Comparison of ENCODE assay signal across 1 cellular context in the genomic region with DNA sequence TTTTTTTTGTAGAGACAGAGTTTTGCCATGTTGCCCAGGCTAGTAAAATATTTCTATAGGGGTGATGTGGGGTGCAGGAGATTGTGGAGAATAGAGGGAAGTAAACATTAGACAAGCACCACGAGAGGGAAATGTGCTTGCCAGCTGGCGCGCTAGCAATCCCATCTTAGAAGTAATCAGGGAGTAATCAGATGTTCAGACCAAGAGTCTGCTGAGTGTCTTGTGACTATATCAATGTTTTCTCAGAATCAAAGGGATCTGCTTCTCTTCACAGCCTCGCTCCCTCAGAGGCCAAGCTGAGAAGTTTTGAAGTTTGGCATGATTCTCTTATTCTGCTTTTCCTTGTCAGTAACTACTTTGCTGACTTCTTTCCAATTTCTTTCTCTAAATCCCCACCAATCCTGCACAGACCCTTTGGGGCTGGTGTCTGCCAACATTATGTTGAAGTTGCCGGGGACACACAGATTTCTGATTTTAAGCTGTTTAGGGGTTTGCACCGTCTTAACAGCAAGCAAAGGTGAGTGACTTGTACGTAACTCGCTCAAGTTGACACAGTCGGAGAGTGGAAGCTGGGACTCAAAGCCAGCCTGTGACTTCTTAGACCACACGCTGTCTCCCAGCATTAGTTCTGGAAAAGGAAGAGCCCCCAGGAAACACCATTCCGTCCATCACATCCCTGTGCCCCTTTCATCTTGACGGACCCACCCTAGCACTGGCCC.
TF ChIP-seq lines count a peak whose summit lies in the region.

No MANE protein-coding gene starts in this region.

TF ChIP-seq in WTC11, 78 proteins besides CTCF, POLR2A, EP300 and RAD21 (continued from another document):
- TF ChIP-seq SMAD4 (CRISPR knock-in tag; IDR thresholded peaks at IDR 0.05) (no peak), MXD4 (CRISPR knock-in tag; IDR thresholded peaks at IDR 0.05; ENCODE audit: borderline replicate concordance) (no peak), GTF2I (CRISPR knock-in tag; conservative IDR thresholded peaks at IDR 0.05) (no peak), NFYB (CRISPR knock-in tag; conservative IDR thresholded peaks at IDR 0.05; ENCODE audit: low read depth) (no peak), JAZF1 (CRISPR knock-in tag; IDR thresholded peaks at IDR 0.05) (no peak), ZNF396 (CRISPR knock-in tag; IDR thresholded peaks at IDR 0.05; ENCODE audit: borderline replicate concordance) (no peak), CBFB (CRISPR knock-in tag; IDR thresholded peaks at IDR 0.05; ENCODE audit: low read depth) (no peak), ZNF219 (CRISPR knock-in tag; IDR thresholded peaks at IDR 0.05; ENCODE audit: borderline replicate concordance) (no peak)
- TF ChIP-seq, protein P1, sequence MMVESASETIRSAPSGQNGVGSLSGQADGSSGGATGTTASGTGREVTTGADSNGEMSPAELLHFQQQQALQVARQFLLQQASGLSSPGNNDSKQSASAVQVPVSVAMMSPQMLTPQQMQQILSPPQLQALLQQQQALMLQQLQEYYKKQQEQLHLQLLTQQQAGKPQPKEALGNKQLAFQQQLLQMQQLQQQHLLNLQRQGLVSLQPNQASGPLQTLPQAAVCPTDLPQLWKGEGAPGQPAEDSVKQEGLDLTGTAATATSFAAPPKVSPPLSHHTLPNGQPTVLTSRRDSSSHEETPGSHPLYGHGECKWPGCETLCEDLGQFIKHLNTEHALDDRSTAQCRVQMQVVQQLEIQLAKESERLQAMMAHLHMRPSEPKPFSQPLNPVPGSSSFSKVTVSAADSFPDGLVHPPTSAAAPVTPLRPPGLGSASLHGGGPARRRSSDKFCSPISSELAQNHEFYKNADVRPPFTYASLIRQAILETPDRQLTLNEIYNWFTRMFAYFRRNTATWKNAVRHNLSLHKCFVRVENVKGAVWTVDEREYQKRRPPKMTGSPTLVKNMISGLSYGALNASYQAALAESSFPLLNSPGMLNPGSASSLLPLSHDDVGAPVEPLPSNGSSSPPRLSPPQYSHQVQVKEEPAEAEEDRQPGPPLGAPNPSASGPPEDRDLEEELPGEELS (CRISPR knock-in tag; IDR thresholded peaks at IDR 0.05) = no peak
- TF ChIP-seq, protein P2, sequence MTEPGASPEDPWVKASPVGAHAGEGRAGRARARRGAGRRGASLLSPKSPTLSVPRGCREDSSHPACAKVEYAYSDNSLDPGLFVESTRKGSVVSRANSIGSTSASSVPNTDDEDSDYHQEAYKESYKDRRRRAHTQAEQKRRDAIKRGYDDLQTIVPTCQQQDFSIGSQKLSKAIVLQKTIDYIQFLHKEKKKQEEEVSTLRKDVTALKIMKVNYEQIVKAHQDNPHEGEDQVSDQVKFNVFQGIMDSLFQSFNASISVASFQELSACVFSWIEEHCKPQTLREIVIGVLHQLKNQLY (CRISPR knock-in tag; IDR thresholded peaks at IDR 0.05) = no peak
- TF ChIP-seq, protein P3, sequence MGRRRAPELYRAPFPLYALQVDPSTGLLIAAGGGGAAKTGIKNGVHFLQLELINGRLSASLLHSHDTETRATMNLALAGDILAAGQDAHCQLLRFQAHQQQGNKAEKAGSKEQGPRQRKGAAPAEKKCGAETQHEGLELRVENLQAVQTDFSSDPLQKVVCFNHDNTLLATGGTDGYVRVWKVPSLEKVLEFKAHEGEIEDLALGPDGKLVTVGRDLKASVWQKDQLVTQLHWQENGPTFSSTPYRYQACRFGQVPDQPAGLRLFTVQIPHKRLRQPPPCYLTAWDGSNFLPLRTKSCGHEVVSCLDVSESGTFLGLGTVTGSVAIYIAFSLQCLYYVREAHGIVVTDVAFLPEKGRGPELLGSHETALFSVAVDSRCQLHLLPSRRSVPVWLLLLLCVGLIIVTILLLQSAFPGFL (CRISPR knock-in tag; IDR thresholded peaks at IDR 0.05; ENCODE audit: borderline replicate concordance) = no peak
- TF ChIP-seq, protein P4, sequence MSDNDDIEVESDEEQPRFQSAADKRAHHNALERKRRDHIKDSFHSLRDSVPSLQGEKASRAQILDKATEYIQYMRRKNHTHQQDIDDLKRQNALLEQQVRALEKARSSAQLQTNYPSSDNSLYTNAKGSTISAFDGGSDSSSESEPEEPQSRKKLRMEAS (CRISPR knock-in tag; IDR thresholded peaks at IDR 0.05) = no peak
- TF ChIP-seq, protein P5, sequence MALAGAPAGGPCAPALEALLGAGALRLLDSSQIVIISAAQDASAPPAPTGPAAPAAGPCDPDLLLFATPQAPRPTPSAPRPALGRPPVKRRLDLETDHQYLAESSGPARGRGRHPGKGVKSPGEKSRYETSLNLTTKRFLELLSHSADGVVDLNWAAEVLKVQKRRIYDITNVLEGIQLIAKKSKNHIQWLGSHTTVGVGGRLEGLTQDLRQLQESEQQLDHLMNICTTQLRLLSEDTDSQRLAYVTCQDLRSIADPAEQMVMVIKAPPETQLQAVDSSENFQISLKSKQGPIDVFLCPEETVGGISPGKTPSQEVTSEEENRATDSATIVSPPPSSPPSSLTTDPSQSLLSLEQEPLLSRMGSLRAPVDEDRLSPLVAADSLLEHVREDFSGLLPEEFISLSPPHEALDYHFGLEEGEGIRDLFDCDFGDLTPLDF (CRISPR knock-in tag; IDR thresholded peaks at IDR 0.05) = no peak
- TF ChIP-seq, protein P6, sequence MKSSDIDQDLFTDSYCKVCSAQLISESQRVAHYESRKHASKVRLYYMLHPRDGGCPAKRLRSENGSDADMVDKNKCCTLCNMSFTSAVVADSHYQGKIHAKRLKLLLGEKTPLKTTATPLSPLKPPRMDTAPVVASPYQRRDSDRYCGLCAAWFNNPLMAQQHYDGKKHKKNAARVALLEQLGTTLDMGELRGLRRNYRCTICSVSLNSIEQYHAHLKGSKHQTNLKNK (CRISPR knock-in tag; IDR thresholded peaks at IDR 0.05) = no peak
